ENCODE assay signal across 33 cellular contexts in the genomic region with DNA sequence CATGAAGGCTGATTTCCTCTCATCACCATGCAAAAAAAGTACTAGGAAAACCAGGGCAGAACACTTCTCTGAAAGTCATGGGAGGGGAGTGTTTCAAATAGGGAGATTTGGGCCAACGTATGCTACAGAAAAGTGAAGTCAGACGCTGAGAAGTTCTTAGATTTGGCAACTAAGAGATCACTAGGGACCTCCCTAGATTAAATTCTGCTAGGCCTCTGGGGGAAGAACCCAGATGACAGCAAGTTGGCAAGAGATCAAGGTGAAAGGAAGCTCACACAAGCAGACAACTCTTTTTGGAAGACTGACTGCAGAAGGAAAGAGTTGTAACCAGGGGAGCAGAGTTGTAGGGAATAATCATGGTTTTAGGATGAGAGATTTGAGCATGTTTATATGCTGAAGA. TPM values are rescaled to one million over a fixed set of nuclear protein-coding genes. Genes with fewer than 3 reads are reported as not detected.
"Had no signal": no experiment of that assay in that cellular context is flagged by ENCODE, and none has a peak within 500 bp of the region (broad histone marks: within the 10 kb centered on the region; RNA-seq: fewer than 3 reads in every experiment).

No MANE protein-coding gene starts in this region.

- H3K4me2 ChIP-seq: smooth muscle cell had no signal

- H3K27ac Mint-ChIP-seq: activated CD4-positive, alpha-beta memory T cell treated with anti-CD3 and anti-CD28 coated beads for 36 hours; activated CD4-positive, alpha-beta T cell treated with anti-CD3 and anti-CD28 coated beads, Interleukin-2, amount 10 ng/mL, durations not matched to agents 24 days and 14 days; activated naive CD4-positive, alpha-beta T cell treated with anti-CD3 and anti-CD28 coated beads, Interleukin-2, amount 10 ng/mL, durations not matched to agents 7 days and 5 days; activated naive CD8-positive, alpha-beta T cell treated with anti-CD3 and anti-CD28 coated beads, Interleukin-2, amount 10 ng/mL, durations not matched to agents 7 days and 5 days; activated T-cell treated with anti-CD3 and anti-CD28 coated beads, Interleukin-2, amount 50 U/mL, for 24 hours; dendritic cell treated with granulocyte-macrophage colony-stimulating factor and Interleukin-4, amounts not matched to agents 40 ng/mL and 50 ng/mL, for 4 days; endodermal cell; naive B cell; stimulated activated memory B cell treated with anti-CD40 and anti-IgM and Interleukin-4, amounts not matched to agents 10 μg/mL and 1 μg/mL and 100 μg/mL, for 72 hours; stimulated activated naive CD8-positive, alpha-beta T cell treated with anti-CD3 and anti-CD28 coated beads, Interleukin-15, amount 100 ng/mL, for 72 hours; T-helper 17 cell had no signal

- H3K4me1 ChIP-seq: ascending aorta, foreskin keratinocyte, left ventricle myocardium inferior, psoas muscle, upper lobe of left lung, vagina had no signal

- DNase-seq: activated CD4-positive, alpha-beta memory T cell treated with anti-CD3 and anti-CD28 coated beads for 36 hours; activated CD4-positive, alpha-beta T cell treated with anti-CD3 and anti-CD28 coated beads, Interleukin-2, amount 10 ng/mL, durations not matched to agents 24 days and 14 days; activated CD8-positive, alpha-beta memory T cell treated with anti-CD3 and anti-CD28 coated beads, Interleukin-2, amount 50 U/mL, for 48 hours; activated gamma-delta T cell; activated naive CD4-positive, alpha-beta T cell treated with anti-CD3 and anti-CD28 coated beads, Interleukin-2, amount 10 ng/mL, durations not matched to agents 7 days and 5 days; activated naive CD8-positive, alpha-beta T cell treated with anti-CD3 and anti-CD28 coated beads, Interleukin-2, amount 10 ng/mL, durations not matched to agents 7 days and 5 days; activated T-cell treated with anti-CD3 and anti-CD28 coated beads, Interleukin-2, amount 50 U/mL, for 24 hours; brain microvascular endothelial cell; caudate nucleus; foreskin keratinocyte; left ventricle myocardium inferior; naive B cell; occipital lobe; psoas muscle; stimulated activated CD4-positive, alpha-beta T cell treated with anti-CD3 and anti-CD28 coated beads, Interleukin-1b, Interleukin-23, amount 100 ng/mL, for 48 hours; stimulated activated CD4-positive, alpha-beta T cell treated with anti-CD3 and anti-CD28 coated beads, Interleukin-4, amount 100 ng/mL, for 4 hours; stimulated activated CD8-positive, alpha-beta memory T cell treated with anti-CD3 and anti-CD28 coated beads, Interleukin-4, amount 100 ng/mL, for 48 hours; stimulated activated naive CD8-positive, alpha-beta T cell treated with anti-CD3 and anti-CD28 coated beads, Interleukin-15, amount 100 ng/mL, for 72 hours; substantia nigra; T-helper 17 cell; upper lobe of left lung had no signal

- H3K4me1 Mint-ChIP-seq: activated CD4-positive, alpha-beta T cell treated with anti-CD3 and anti-CD28 coated beads, Interleukin-2, amount 10 ng/mL, durations not matched to agents 24 days and 14 days; activated naive CD4-positive, alpha-beta T cell treated with anti-CD3 and anti-CD28 coated beads, Interleukin-2, amount 10 ng/mL, durations not matched to agents 7 days and 5 days; activated naive CD8-positive, alpha-beta T cell treated with anti-CD3 and anti-CD28 coated beads, Interleukin-2, amount 10 ng/mL, durations not matched to agents 7 days and 5 days; endodermal cell; naive B cell; neural crest cell; stimulated activated memory B cell treated with anti-CD40 and anti-IgM and Interleukin-4, amounts not matched to agents 10 μg/mL and 1 μg/mL and 100 μg/mL, for 72 hours; stimulated activated naive CD8-positive, alpha-beta T cell treated with anti-CD3 and anti-CD28 coated beads, Interleukin-15, amount 100 ng/mL, for 72 hours; T-helper 17 cell had no signal

- H2AFZ ChIP-seq: parathyroid adenoma had no signal

- H3K36me3 Mint-ChIP-seq: activated CD4-positive, alpha-beta memory T cell treated with anti-CD3 and anti-CD28 coated beads for 36 hours; activated naive CD4-positive, alpha-beta T cell treated with anti-CD3 and anti-CD28 coated beads, Interleukin-2, amount 10 ng/mL, durations not matched to agents 7 days and 5 days; activated naive CD8-positive, alpha-beta T cell treated with anti-CD3 and anti-CD28 coated beads, Interleukin-2, amount 10 ng/mL, durations not matched to agents 7 days and 5 days; stimulated activated memory B cell treated with anti-CD40 and anti-IgM and Interleukin-4, amounts not matched to agents 10 μg/mL and 1 μg/mL and 100 μg/mL, for 72 hours had no signal

- H3K27ac ChIP-seq: ascending aorta, brain microvascular endothelial cell, foreskin keratinocyte, left ventricle myocardium inferior, parathyroid adenoma, psoas muscle, upper lobe of left lung, vagina, VCaP had no signal

- H3K9me3 ChIP-seq: psoas muscle, vagina had no signal

- H3K9me3 Mint-ChIP-seq: activated CD4-positive, alpha-beta T cell treated with anti-CD3 and anti-CD28 coated beads, Interleukin-2, amount 10 ng/mL, durations not matched to agents 24 days and 14 days; activated naive CD8-positive, alpha-beta T cell treated with anti-CD3 and anti-CD28 coated beads, Interleukin-2, amount 10 ng/mL, durations not matched to agents 7 days and 5 days had no signal

- ATAC-seq: activated CD4-positive, CD25-positive, alpha-beta regulatory T cell treated with anti-CD3 and anti-CD28 coated beads, Interleukin-2, amount 50 U/mL, for 24 hours; esophagus mucosa; foreskin keratinocyte; psoas muscle; stimulated activated memory B cell treated with anti-CD40 and anti-IgM and Interleukin-4, amounts not matched to agents 10 μg/mL and 1 μg/mL and 100 μg/mL, for 72 hours; stimulated activated naive CD8-positive, alpha-beta T cell treated with anti-CD3 and anti-CD28 coated beads, Interleukin-15, amount 100 ng/mL, for 72 hours; T-helper 17 cell had no signal

- H3K27me3 ChIP-seq: ascending aorta, upper lobe of left lung, vagina had no signal

- H3K4me3 Mint-ChIP-seq: activated CD4-positive, alpha-beta memory T cell treated with anti-CD3 and anti-CD28 coated beads for 36 hours; activated CD4-positive, alpha-beta T cell treated with anti-CD3 and anti-CD28 coated beads, Interleukin-2, amount 10 ng/mL, durations not matched to agents 24 days and 14 days; activated naive CD4-positive, alpha-beta T cell treated with anti-CD3 and anti-CD28 coated beads, Interleukin-2, amount 10 ng/mL, durations not matched to agents 7 days and 5 days; activated naive CD8-positive, alpha-beta T cell treated with anti-CD3 and anti-CD28 coated beads, Interleukin-2, amount 10 ng/mL, durations not matched to agents 7 days and 5 days; activated T-cell treated with anti-CD3 and anti-CD28 coated beads, Interleukin-2, amount 50 U/mL, for 24 hours; dendritic cell treated with granulocyte-macrophage colony-stimulating factor and Interleukin-4, amounts not matched to agents 40 ng/mL and 50 ng/mL, for 4 days; endodermal cell; naive B cell; neural crest cell; stimulated activated memory B cell treated with anti-CD40 and anti-IgM and Interleukin-4, amounts not matched to agents 10 μg/mL and 1 μg/mL and 100 μg/mL, for 72 hours; stimulated activated naive CD8-positive, alpha-beta T cell treated with anti-CD3 and anti-CD28 coated beads, Interleukin-15, amount 100 ng/mL, for 72 hours; T-helper 17 cell had no signal

- H3K36me3 ChIP-seq: ascending aorta, brain microvascular endothelial cell, left ventricle myocardium inferior, upper lobe of left lung, vagina had no signal

- H3K9ac ChIP-seq: parathyroid adenoma had no signal

- H3K4me3 ChIP-seq: ascending aorta, left ventricle myocardium inferior, lung, psoas muscle, smooth muscle cell, upper lobe of left lung, vagina had no signal

RNA-seq across cellular contexts. Expression of a gene that starts 20.7 kb away (rescaled TPM):
- total RNA-seq: foreskin keratinocyte had no signal
- polyA plus RNA-seq: foreskin keratinocyte had no signal
